In the genomic region with DNA sequence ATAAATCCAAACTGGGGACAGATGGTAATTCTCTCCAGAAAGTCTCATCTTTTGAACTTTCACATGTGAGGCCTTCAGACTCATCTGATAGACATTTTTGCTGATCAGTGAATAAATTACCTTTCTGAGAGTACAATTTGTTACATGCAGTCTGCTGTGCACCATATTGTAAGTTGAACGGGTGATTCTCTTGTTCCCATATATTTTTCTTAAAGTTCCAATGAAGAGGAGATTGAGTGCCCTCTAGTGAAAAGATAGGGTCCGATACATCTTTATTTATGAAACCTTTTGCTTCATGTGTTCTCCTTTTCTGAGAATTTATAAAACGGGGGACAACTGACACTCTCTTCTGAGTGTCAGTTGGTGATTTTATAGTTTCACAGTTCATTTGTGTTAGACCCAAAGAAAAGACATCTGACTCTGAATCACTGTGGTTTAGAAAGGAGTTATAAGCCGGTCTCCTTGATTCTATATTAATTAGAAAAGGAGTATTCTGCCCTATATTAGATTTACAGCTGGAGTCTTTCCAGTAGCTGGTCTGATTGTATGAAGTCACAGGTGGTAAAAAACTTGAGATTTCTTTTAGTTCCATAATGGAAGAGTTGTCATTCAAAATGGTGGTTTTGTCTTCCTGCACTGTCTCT, we compare ENCODE assay signal across 8 cellular contexts. TPM values are rescaled to one million over a fixed set of nuclear protein-coding genes. Genes with fewer than 3 reads are reported as not detected.
DNase-seq lines count a peak whose midpoint lies in the region; ATAC-seq, FAIRE-seq and TF ChIP-seq lines count a peak whose summit lies in the region.

No MANE protein-coding gene starts in this region.

- no peaks in the 10 kb centered on the region for H3K27me3 Mint-ChIP-seq in chondrocyte (ENCODE audit: low read depth)

- peak; percentile 97 for FAIRE-seq in A204.1 (lab: Jason Lieb, UNC)

- H3K4me1 Mint-ChIP-seq in chondrocyte (ENCODE audit: low read depth), result peaks cover 5% of the 10 kb centered on the region

- H3K4me3 Mint-ChIP-seq in chondrocyte (ENCODE audit: unreplicated experiment), result no peak overlapping the region

- H3K27ac Mint-ChIP-seq in chondrocyte (ENCODE audit: unreplicated experiment), result no peak overlapping the region

- peak; percentile 25 for TF ChIP-seq CTCF in GM10266 (IDR thresholded peaks at IDR 0.05; ENCODE audit: control insufficient read depth, insufficient read depth, low read depth, missing control alignments)
- peak; percentile 82 for TF ChIP-seq CTCF in chondrocyte (IDR thresholded peaks at IDR 0.05)

- DNase-seq in GM10266 (ENCODE audit: extremely low spot score) (peak; percentile 17), NCI-H526 (lab: John Stamatoyannopoulos, UW) (peak; percentile 2 to 33), chondrocyte (ENCODE audit: low spot score) (no peak), non-pigmented ciliary epithelial cell (ENCODE audit: low read depth) (peak; percentile 6)

- H3K9me3 Mint-ChIP-seq in chondrocyte (ENCODE audit: low read depth), result no peaks in the 10 kb centered on the region

- ATAC-seq in GM18519 (IDR thresholded peaks at IDR 0.05; ENCODE audit: low FRiP score, unreplicated experiment) (no peak), GM18907 (IDR thresholded peaks at IDR 0.05; ENCODE audit: unreplicated experiment) (no peak), HG03571 (IDR thresholded peaks at IDR 0.05; ENCODE audit: unreplicated experiment) (no peak)

- H3K36me3 Mint-ChIP-seq in chondrocyte (ENCODE audit: low read depth), result no peaks in the 10 kb centered on the region

RNA-seq across cellular contexts. Expression of gene GNG10, which starts 30.4 kb away (rescaled TPM):
- total RNA-seq in chondrocyte, result 35.7 to 37.5 TPM (median 36.1 TPM) in 3 replicates
